In genomic region chr12:12997734-12998133, GRCh38 we compare ENCODE assay signal across 21 cellular contexts. TPM values are rescaled to one million over a fixed set of nuclear protein-coding genes. Genes with fewer than 3 reads are reported as not detected.
A peak's percentile ranks its signal among the peaks of the same experiment; 100 is the strongest.
DNase-seq lines count a peak whose midpoint lies in the region; ATAC-seq and TF ChIP-seq lines count a peak whose summit lies in the region.
"Had no signal": no experiment of that assay in that cellular context is flagged by ENCODE, and none has a peak within 500 bp of the region (broad histone marks: within the 10 kb centered on the region; RNA-seq: fewer than 3 reads in every experiment).

No MANE protein-coding gene starts in this region.

- peaks cover 3% of the 10 kb centered on the region for H3K36me3 Mint-ChIP-seq in nephron (ENCODE audit: low read depth)

- H3K27me3 ChIP-seq in IMR-90 (ENCODE audit: control insufficient read depth, insufficient read depth, low read length) (no peaks in the 10 kb centered on the region), duodenal mucosa (ENCODE audit: control insufficient read depth in 1 of 2, insufficient read depth in 2 of 2, low read length in 2 of 2) (no peaks in the 10 kb centered on the region), subcutaneous abdominal adipose tissue (ENCODE audit: control insufficient read depth in 5 of 5, insufficient read depth in 4 of 5, low read length in 5 of 5) (no peaks in the 10 kb centered on the region), sigmoid colon (no peaks in the 10 kb centered on the region)
- H3K27me3 ChIP-seq: SJCRH30 had no signal

- H2BK120ac ChIP-seq in IMR-90 (ENCODE audit: low read depth, low read length) = no peak overlapping the region

- peaks cover 29% of the 10 kb centered on the region for H3K4me1 Mint-ChIP-seq in nephron

- CTCF ChIA-PET in IMR-90 (lab: Yijun Ruan, JAX) = no interaction called here

- no TSS peak for BruUV-seq in IMR-90 (replicated peaks; lab: Mats Ljungman, UMichigan)

- peak overlapping the region; percentile 29 to 60 (median 33) for H3K4me3 Mint-ChIP-seq in nephron

- peaks cover 14% of the 10 kb centered on the region for H3K9me1 ChIP-seq in IMR-90 (ENCODE audit: insufficient read depth, low read length)

- H3K4me3 ChIP-seq in IMR-90 (ENCODE audit: insufficient read depth, low read depth, low read length) = no peak overlapping the region
- H3K4me3 ChIP-seq in duodenal mucosa (ENCODE audit: low read depth in 1 of 2, low read length in 2 of 2) = peak overlapping the region; percentile 87 to 97
- H3K4me3 ChIP-seq in subcutaneous abdominal adipose tissue (ENCODE audit: low read depth in 1 of 5, low read length in 5 of 5) = peak overlapping the region in 4 of 5 donors; percentile 2 to 41 (median 9)
- H3K4me3 ChIP-seq in sigmoid colon = no peak overlapping the region
- H3K4me3 ChIP-seq: SJCRH30 had no signal

- H2BK5ac ChIP-seq in IMR-90 (ENCODE audit: low read depth, low read length, poor library complexity, severe bottlenecking) = no peak overlapping the region

- intact Hi-C loops in IMR-90 (cut with micrococcal nuclease) = loop anchor here (10.0 kb wide), 1 partner anchor 1167 kb away; no protein-coding TSS in a partner anchor
- intact Hi-C loops in sigmoid colon (cut with DNase I) = loop anchor here (5.0 kb wide), 1 partner anchor 285 kb away; no protein-coding TSS in a partner anchor

- dilution Hi-C loops in IMR-90 (cut with HindIII; ENCODE audit: low sequenced_read_pairs, unreplicated experiment) = no loop called here

- H3K27me3 Mint-ChIP-seq in nephron (ENCODE audit: low read depth) = peaks cover 4% of the 10 kb centered on the region

- TF ChIP-seq CTCF in IMR-90 (conservative IDR thresholded peaks at IDR 0.05; ENCODE audit: low read depth, low read length) (no peak), nephron (IDR thresholded peaks at IDR 0.05; ENCODE audit: unreplicated experiment in 3 of 3) (no peak), sigmoid colon (IDR thresholded peaks at IDR 0.05) (no peak)

- peak overlapping the region; percentile 25; the same call in 1 of the 2 replicates for H3K4ac ChIP-seq in IMR-90 (ENCODE audit: low read depth, low read length)

- peaks cover 52 to 74% of the 10 kb centered on the region in 2 experiments for H3K79me1 ChIP-seq in IMR-90 (ENCODE audit: low read depth in 1 of 2, low read length in 2 of 2)

- no peak for ATAC-seq in IMR-90 (ENCODE audit: low read depth)

- no peak overlapping the region for H3K9ac ChIP-seq in IMR-90 (ENCODE audit: low read depth, low read length)
- no peak overlapping the region for H3K9ac ChIP-seq in duodenal mucosa (ENCODE audit: low read depth in 1 of 2, low read length in 2 of 2)
- peak overlapping the region in 3 of 5 donors; percentile 39 to 57 (median 44) for H3K9ac ChIP-seq in subcutaneous abdominal adipose tissue (ENCODE audit: low read length in 5 of 5)

- no peak overlapping the region for H2BK15ac ChIP-seq in IMR-90 (ENCODE audit: low read depth, low read length)

- H3K27ac ChIP-seq in IMR-90 (ENCODE audit: insufficient read depth, low read length) (no peak overlapping the region), duodenal mucosa (ENCODE audit: low read depth, low read length) (no peak overlapping the region), subcutaneous abdominal adipose tissue (ENCODE audit: low read depth, low read length) (no peak overlapping the region), sigmoid colon (no peak overlapping the region)
- H3K27ac ChIP-seq: RWPE1, SJCRH30 had no signal

- peak overlapping the region; percentile 63 for H3K4me2 ChIP-seq in IMR-90 (ENCODE audit: low read depth, low read length)

- H3K18ac ChIP-seq in IMR-90 (ENCODE audit: low read depth, low read length) = no peak overlapping the region

- no peak for TF ChIP-seq RAD21 in IMR-90 (IDR thresholded peaks at IDR 0.05; ENCODE audit: low read length)

- no peak overlapping the region for H2BK20ac ChIP-seq in IMR-90 (ENCODE audit: low read depth, low read length)

- no peak overlapping the region for H3K56ac ChIP-seq in IMR-90 (ENCODE audit: extremely low read depth, insufficient read depth, low read length)

- in situ Hi-C loops in IMR-90 (cut with MboI; ENCODE audit: low sequenced_read_pairs) = no loop called here

- TF ChIP-seq POLR2A in IMR-90 (IDR thresholded peaks at IDR 0.05; ENCODE audit: low read depth, low read length) (no peak), sigmoid colon (IDR thresholded peaks at IDR 0.05) (no peak)

- H2AK5ac ChIP-seq in IMR-90 (ENCODE audit: low read depth, low read length) = peak overlapping the region; percentile 48; the same call in 1 of the 2 replicates

- no CpG with 5 or more reads among the region's 2 CpGs for WGBS in IMR-90 (ENCODE audit: extremely low coverage in 2 of 2, insufficient read length in 1 of 2), 2 experiments
- WGBS in sigmoid colon, 2 donors = 77 to 93% methylated on average over 2 of the region's 2 CpGs

- H4K5ac ChIP-seq in IMR-90 (ENCODE audit: low read depth, low read length) = no peak overlapping the region

- no peak overlapping the region for H2AFZ ChIP-seq in IMR-90 (replicated peaks; ENCODE audit: low read length, poor library complexity)

- H3K9me3 ChIP-seq in IMR-90 (ENCODE audit: control insufficient read depth, insufficient read depth, low read length) (no peaks in the 10 kb centered on the region), duodenal mucosa (ENCODE audit: control insufficient read depth in 1 of 2, low read length in 2 of 2) (no peaks in the 10 kb centered on the region), subcutaneous abdominal adipose tissue (ENCODE audit: control insufficient read depth in 5 of 5, low read length in 5 of 5) (no peaks in the 10 kb centered on the region), sigmoid colon (no peaks in the 10 kb centered on the region)
- H3K9me3 ChIP-seq: BE2C, SJCRH30 had no signal

- no peak for DNase-seq in IMR-90
- DNase-seq in activated naive CD4-positive, alpha-beta T cell treated with Interleukin-2 at 50 U/mL for 16 hours = no peak
- DNase-seq in NCI-H1930 (lab: John Stamatoyannopoulos, UW) = no peak
- DNase-seq in GF-D8 (lab: John Stamatoyannopoulos, UW) = no peak
- no peak for DNase-seq in sigmoid colon
- DNase-seq: BE2C; DMS153; EL; NCI-H1048; NCI-H345; NCI-H526 treated with DMSO at 0.1 percent for 48 hours; NK-92 treated with Interleukin-12 subunit alpha and Interleukin-12 subunit beta, amount 100 ng/mL, for 24 hours; OCI-M1; SJCRH30 had no signal

- H4K91ac ChIP-seq in IMR-90 (ENCODE audit: insufficient read depth, low read depth, low read length) = no peak overlapping the region; the same call in 1 of the 2 replicates

- no peak for TF ChIP-seq EP300 in sigmoid colon (IDR thresholded peaks at IDR 0.05)

- no peak overlapping the region for H2AK9ac ChIP-seq in IMR-90 (replicated peaks; ENCODE audit: low read depth, low read length, poor library complexity)

- H3K27ac Mint-ChIP-seq in nephron = no peak overlapping the region

- 0 out of 2 replicates have a peak overlapping the region, but pooled peaks have one; percentile 12 for H3K14ac ChIP-seq in IMR-90 (replicated peaks; ENCODE audit: low read depth, low read length)

- H4K20me1 ChIP-seq in IMR-90 (ENCODE audit: insufficient read depth, low read length) = peaks cover 16% of the 10 kb centered on the region

- POLR2A ChIA-PET in IMR-90 (lab: Charles Lee; ENCODE audit: unreplicated experiment) = no interaction called here

- no peaks in the 10 kb centered on the region for H3K9me3 Mint-ChIP-seq in nephron

- 0 out of 2 replicates have a peak, but pooled peaks cover 2% of the 10 kb centered on the region for H3K36me3 ChIP-seq in IMR-90 (ENCODE audit: control insufficient read depth, insufficient read depth, low read length)
- H3K36me3 ChIP-seq in duodenal mucosa (ENCODE audit: control insufficient read depth in 1 of 2, insufficient read depth in 2 of 2, low read length in 2 of 2) = peaks cover 0 to 3% of the 10 kb centered on the region in 2 donors
- no peaks in the 10 kb centered on the region for H3K36me3 ChIP-seq in subcutaneous abdominal adipose tissue (ENCODE audit: control insufficient read depth in 5 of 5, insufficient read depth in 5 of 5, low read length in 5 of 5)
- no peaks in the 10 kb centered on the region for H3K36me3 ChIP-seq in sigmoid colon
- H3K36me3 ChIP-seq: BE2C, SJCRH30 had no signal

- H4K8ac ChIP-seq in IMR-90 (ENCODE audit: low read depth in 2 of 2, low read length in 2 of 2) = no peak overlapping the region

- H3K23ac ChIP-seq in IMR-90 (ENCODE audit: low read depth, low read length) = no peak overlapping the region

- peaks cover 26% of the 10 kb centered on the region for H3K4me1 ChIP-seq in IMR-90 (ENCODE audit: control insufficient read depth, insufficient read depth, low read length)
- H3K4me1 ChIP-seq in duodenal mucosa (ENCODE audit: control insufficient read depth in 1 of 2, insufficient read depth in 2 of 2, low read length in 2 of 2) = peaks cover 65 to 69% of the 10 kb centered on the region in 2 donors
- H3K4me1 ChIP-seq in subcutaneous abdominal adipose tissue (ENCODE audit: control insufficient read depth in 5 of 5, insufficient read depth in 5 of 5, low read length in 5 of 5) = peaks cover 2 to 60% (median 41%) of the 10 kb centered on the region in 5 donors
- peaks cover 0 to 45% (median 22%) of the 10 kb centered on the region in 4 donors for H3K4me1 ChIP-seq in sigmoid colon

TF ChIP-seq in IMR-90, 13 proteins besides CTCF, POLR2A, EP300 and RAD21 (continues in another document):
- TF ChIP-seq MXI1 (IDR thresholded peaks at IDR 0.05; ENCODE audit: borderline replicate concordance, low read depth, low read length) (no peak), MAFK (IDR thresholded peaks at IDR 0.05; ENCODE audit: low read depth, low read length) (no peak), SMC3 (IDR thresholded peaks at IDR 0.05; ENCODE audit: low read depth, low read length) (no peak), MAZ (IDR thresholded peaks at IDR 0.05; ENCODE audit: borderline replicate concordance, low read depth, low read length) (no peak)

RNA-seq across cellular contexts. Expression of gene HEBP1, which starts 2.3 kb away (rescaled TPM):
- total RNA-seq in IMR-90 (2012; rRNA removed) (14.7 and 18.8 TPM in 2 replicates), sigmoid colon (10 to 100 TPM; 32.1 to 54.8 (median 38.2) TPM)
- polyA plus RNA-seq in IMR-90 (2012; rRNA removed) (44.2 and 49.2 TPM in 2 replicates), sigmoid colon (10 to 100 TPM; 44.9 to 85.8 (median 60.7) TPM)
- 51.3 and 60.0 TPM in 2 replicates for polyA plus RNA-seq in IMR-90 (2012; cell fraction: cytosol; rRNA removed)
- 16.0 and 25.4 TPM in 2 replicates for polyA plus RNA-seq in IMR-90 (2012; cell fraction: nucleus; rRNA removed; ENCODE audit: low replicate concordance)

RNA-seq across cellular contexts. Expression of gene GPRC5D, which starts 45.8 kb away (rescaled TPM):
- total RNA-seq in IMR-90 (2012; rRNA removed) (not detected in 2 replicates), sigmoid colon (not detected)
- polyA plus RNA-seq in IMR-90 (2012; rRNA removed) (not detected in 2 replicates), sigmoid colon (under 1 TPM in 1 of 3 donors, not detected in 2; 0.16 TPM)
- polyA plus RNA-seq in IMR-90 (2012; cell fraction: cytosol; rRNA removed) = not detected in 2 replicates
- polyA plus RNA-seq in IMR-90 (2012; cell fraction: nucleus; rRNA removed; ENCODE audit: low replicate concordance) = not detected in 2 replicates
- total RNA-seq: HT-29, M059J, SJCRH30 had no signal
- polyA plus RNA-seq: AG04450 had no signal

RNA-seq across cellular contexts. Expression of gene FAM234B, which starts 46.4 kb away (rescaled TPM):
- total RNA-seq in IMR-90 (2012; rRNA removed) (6.7 and 8.6 TPM in 2 replicates), sigmoid colon (1 to 10 TPM; 2.9 to 5.0 (median 4.7) TPM)
- polyA plus RNA-seq in IMR-90 (2012; rRNA removed) (3.6 and 3.7 TPM in 2 replicates), sigmoid colon (1 to 10 TPM in 1 of 3 donors, under 1 TPM in 2; 0.60 to 1.1 (median 0.69) TPM)
- 2.2 and 2.5 TPM in 2 replicates for polyA plus RNA-seq in IMR-90 (2012; cell fraction: cytosol; rRNA removed)
- 1.7 and 3.8 TPM in 2 replicates for polyA plus RNA-seq in IMR-90 (2012; cell fraction: nucleus; rRNA removed; ENCODE audit: low replicate concordance)

Comparison
In these comparisons a context has a peak if more than half of its experiments do, and no peak if none do; other contexts are left out.
1. H3K4me3 ChIP-seq: peak in duodenal mucosa (2 of 2) and subcutaneous abdominal adipose tissue (4 of 5); none in IMR-90 (single experiment) and sigmoid colon (0 of 4).
2. H3K9ac ChIP-seq: peak in subcutaneous abdominal adipose tissue (3 of 5); none in IMR-90 (single experiment) and duodenal mucosa (0 of 2).